In genomic region chr10:89389254-89389653, GRCh38 we compare ENCODE assay signal across 9 cellular contexts. TPM values are rescaled to one million over a fixed set of nuclear protein-coding genes. Genes with fewer than 3 reads are reported as not detected.
DNase-seq lines count a peak whose midpoint lies in the region; ATAC-seq, FAIRE-seq and TF ChIP-seq lines count a peak whose summit lies in the region.
"Had no signal": no experiment of that assay in that cellular context is flagged by ENCODE, and none has a peak within 500 bp of the region (broad histone marks: within the 10 kb centered on the region; RNA-seq: fewer than 3 reads in every experiment).

No MANE protein-coding gene starts in this region.

- no peak overlapping the region for H3K9ac ChIP-seq in kidney (ENCODE audit: low read length in 2 of 2)

- ATAC-seq in GM18861 (IDR thresholded peaks at IDR 0.05; ENCODE audit: unreplicated experiment), result peak; percentile 32

- peak; percentile 39 for TF ChIP-seq CTCF in kidney (IDR thresholded peaks at IDR 0.05; ENCODE audit: borderline replicate concordance, extremely low read depth, insufficient read depth)
- TF ChIP-seq CTCF in suprapubic skin (IDR thresholded peaks at IDR 0.05), result peak in 1 of 2 donors; percentile 20

- peaks cover 4 to 6% of the 10 kb centered on the region in 2 donors for H3K4me1 ChIP-seq in kidney (ENCODE audit: control insufficient read depth in 1 of 2, insufficient read depth in 1 of 2, low read depth in 1 of 2, low read length in 2 of 2)
- H3K4me1 ChIP-seq in suprapubic skin, result peaks cover 31% of the 10 kb centered on the region

- no peak overlapping the region for H3K4me3 ChIP-seq in kidney (ENCODE audit: low read length in 2 of 2)
- H3K4me3 ChIP-seq in suprapubic skin, result no peak overlapping the region

- H3K36me3 ChIP-seq in kidney (ENCODE audit: control insufficient read depth in 1 of 2, insufficient read depth in 2 of 2, low read length in 2 of 2), result no peaks in the 10 kb centered on the region
- H3K36me3 ChIP-seq in suprapubic skin, result no peaks in the 10 kb centered on the region

- TF ChIP-seq EP300 in suprapubic skin (IDR thresholded peaks at IDR 0.05), result no peak

- WGBS in suprapubic skin, result 73% methylated on average over 1 of the region's 1 CpG

- TF ChIP-seq POLR2A in suprapubic skin (IDR thresholded peaks at IDR 0.05), result no peak

- intact Hi-C loops in kidney (cut with DNase I), result no loop called here

- H3K27ac ChIP-seq in kidney (ENCODE audit: low read depth in 2 of 2, low read length in 2 of 2), result no peak overlapping the region
- no peak overlapping the region for H3K27ac ChIP-seq in suprapubic skin

- DNase-seq in AG20443 (ENCODE audit: low spot score) (peak; percentile 20), SW480 (ENCODE audit: low spot score) (peak; percentile 30), kidney (no peak), foreskin melanocyte (no peak), epidermal melanocyte (ENCODE audit: insufficient read length, low spot score) (no peak), suprapubic skin (ENCODE audit: low spot score in 2 of 2) (no peak)
- DNase-seq in activated CD4-positive, alpha-beta T cell treated with anti-CD3 and anti-CD28 coated beads, Interleukin-2, amount 50 U/mL, for 4 hours, result no peak

- no peak for FAIRE-seq in kidney (lab: Jason Lieb, UNC)

- H3K27me3 ChIP-seq in suprapubic skin, result no peaks in the 10 kb centered on the region

- H3K9me3 ChIP-seq in kidney (ENCODE audit: control insufficient read depth in 1 of 2, low read length in 2 of 2), result no peaks in the 10 kb centered on the region
- no peaks in the 10 kb centered on the region for H3K9me3 ChIP-seq in suprapubic skin

RNA-seq across cellular contexts. Expression of gene IFIT1, which starts 3.2 kb away (rescaled TPM):
- total RNA-seq in kidney (16.9 TPM), suprapubic skin (1 to 10 TPM; 1.9 to 7.1 (median 2.7) TPM)
- polyA plus RNA-seq in kidney (ENCODE audit: insufficient read depth, low read depth, low replicate concordance), result 40.9 TPM

RNA-seq across cellular contexts. Expression of gene IFIT1B, which starts 11.4 kb away (rescaled TPM):
- total RNA-seq in kidney, result not detected
- not detected for polyA plus RNA-seq in kidney (ENCODE audit: insufficient read depth, low read depth, low replicate concordance)
- not detected for total RNA-seq in suprapubic skin
- total RNA-seq: T-helper 2 cell treated with Interferon-gamma antibody and Interleukin-4, amounts not matched to agents 100 ng/mL and 5 ng/mL, for 36 hours had no signal

RNA-seq across cellular contexts. Expression of gene IFIT5, which starts 25.1 kb away (rescaled TPM):
- total RNA-seq in kidney (23.3 TPM), suprapubic skin (1 to 10 TPM; 4.3 to 8.2 (median 6.3) TPM)
- 11.0 TPM for polyA plus RNA-seq in kidney (ENCODE audit: insufficient read depth, low read depth, low replicate concordance)

Comparison
In these comparisons a context has a peak if more than half of its experiments do, and no peak if none do; other contexts are left out.
1. DNase-seq: peak in AG20443 (single experiment) and SW480 (single experiment); none in kidney (single experiment), foreskin melanocyte (single experiment), epidermal melanocyte (single experiment), activated CD4-positive, alpha-beta T cell treated with anti-CD3 and anti-CD28 coated beads, Interleukin-2, amount 50 U/mL, for 4 hours (0 of 2) and suprapubic skin (0 of 2).